7 cellular contexts compared by ENCODE assay signal in the genomic region with DNA sequence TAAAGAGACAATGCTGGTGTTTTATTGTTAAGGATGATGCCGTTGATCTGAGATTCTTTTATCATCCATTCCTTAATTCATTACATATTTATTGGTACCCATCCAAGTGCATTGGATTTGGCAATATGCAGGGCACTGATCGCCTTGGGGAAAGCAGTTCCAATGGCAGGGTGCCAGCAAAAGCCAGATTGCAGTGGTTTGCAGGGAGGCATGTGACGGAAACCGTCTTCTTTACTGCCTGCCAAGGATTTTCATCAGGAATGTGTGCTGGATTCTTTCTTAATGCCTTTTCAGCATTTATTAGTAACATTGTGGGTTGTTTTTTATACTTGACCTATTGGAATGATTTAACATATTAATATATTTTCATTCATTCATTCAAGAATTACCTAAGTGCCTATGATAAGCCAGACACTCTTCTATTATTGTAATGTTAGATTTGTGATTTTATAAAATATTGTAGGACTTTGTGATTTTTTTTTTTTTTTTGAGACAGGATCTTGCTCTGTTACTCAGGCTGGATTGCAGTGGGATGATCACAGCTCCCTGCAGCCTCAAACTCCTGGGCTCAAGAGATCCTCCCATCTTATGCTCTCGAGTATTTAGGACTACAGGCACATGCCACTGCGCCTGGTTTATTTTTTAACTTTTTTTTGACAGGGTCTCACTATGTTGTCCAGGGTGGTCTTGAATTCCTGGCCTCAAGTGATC.
DNase-seq lines count a peak whose midpoint lies in the region; ATAC-seq, FAIRE-seq and TF ChIP-seq lines count a peak whose summit lies in the region.

No MANE protein-coding gene starts in this region.

- no peak overlapping the region for H2AFZ ChIP-seq in hepatocyte

- no peak for ATAC-seq in GM18511 (IDR thresholded peaks at IDR 0.05; ENCODE audit: unreplicated experiment)

- 55% methylated on average over 6 of the region's 6 CpGs for WGBS in hepatocyte (ENCODE audit: low lambda C conversion rate, missing lambda C conversion rate)
- 19 to 23% methylated on average over 6 of the region's 6 CpGs for WGBS in tibial nerve, 2 donors

- DNase-seq in LHCN-M2 (ENCODE audit: low read depth) (peak; percentile 94), amniotic epithelial cell (ENCODE audit: low read depth) (peak; percentile 93), hepatocyte (ENCODE audit: low spot score) (peak; percentile 77), tibial nerve (ENCODE audit: low spot score in 2 of 2) (peak; percentile 76 to 84), GM12891 (ENCODE audit: insufficient read length, low spot score) (no peak), GM10266 (ENCODE audit: extremely low spot score) (no peak)

- H3K27ac ChIP-seq in hepatocyte (peak overlapping the region; percentile 13), tibial nerve (peak overlapping the region in 2 of 4 donors; percentile 4 to 11)

- no peak overlapping the region for H3K4me2 ChIP-seq in hepatocyte

- no peaks in the 10 kb centered on the region for H3K9me3 ChIP-seq in hepatocyte (ENCODE audit: low read depth)
- H3K9me3 ChIP-seq in tibial nerve = no peaks in the 10 kb centered on the region

- H3K4me1 ChIP-seq in hepatocyte (ENCODE audit: insufficient read depth) = peaks cover 5% of the 10 kb centered on the region
- peaks cover 0 to 20% (median 7%) of the 10 kb centered on the region in 4 donors for H3K4me1 ChIP-seq in tibial nerve

- H3K79me2 ChIP-seq in hepatocyte = no peaks in the 10 kb centered on the region

- H3K36me3 ChIP-seq in hepatocyte (replicated peaks; ENCODE audit: insufficient read depth, low read depth) = no peaks in the 10 kb centered on the region
- H3K36me3 ChIP-seq in tibial nerve = no peaks in the 10 kb centered on the region

- H3K4me3 ChIP-seq in hepatocyte (no peak overlapping the region), tibial nerve (no peak overlapping the region)

- no peak for TF ChIP-seq CTCF in hepatocyte (IDR thresholded peaks at IDR 0.05; ENCODE audit: poor library complexity)
- no peak for TF ChIP-seq CTCF in tibial nerve (IDR thresholded peaks at IDR 0.05)
- no peak for TF ChIP-seq CTCF in GM10266 (IDR thresholded peaks at IDR 0.05; ENCODE audit: control insufficient read depth, insufficient read depth, low read depth, missing control alignments)

- TF ChIP-seq POLR2A in tibial nerve (IDR thresholded peaks at IDR 0.05) (no peak), GM12891 (IDR thresholded peaks at IDR 0.05; ENCODE audit: low read depth, low read length) (no peak)

- H3K27me3 ChIP-seq in hepatocyte = no peaks in the 10 kb centered on the region
- H3K27me3 ChIP-seq in tibial nerve = no peaks in the 10 kb centered on the region

- no peaks in the 10 kb centered on the region for H3K9me2 ChIP-seq in hepatocyte (replicated peaks; ENCODE audit: insufficient read depth)

- FAIRE-seq in GM12891 (lab: Jason Lieb, UNC) = no peak

- TF ChIP-seq EP300 in tibial nerve (IDR thresholded peaks at IDR 0.05) = peak in 1 of 2 donors; percentile 81

- no peaks in the 10 kb centered on the region for H4K20me1 ChIP-seq in hepatocyte (ENCODE audit: insufficient read depth, poor library complexity, severe bottlenecking)

TF ChIP-seq in GM12891, 5 proteins besides CTCF, POLR2A, EP300 and RAD21:
- no peak for TF ChIP-seq POLR2AphosphoS5 (IDR thresholded peaks at IDR 0.05; ENCODE audit: low read depth, low read length)
- TF ChIP-seq POU2F2 (IDR thresholded peaks at IDR 0.05; ENCODE audit: low read depth, low read length) = no peak
- no peak for TF ChIP-seq TAF1 (IDR thresholded peaks at IDR 0.05; ENCODE audit: low read depth, low read length)
- no peak for TF ChIP-seq SPI1 (IDR thresholded peaks at IDR 0.05; ENCODE audit: low read depth, low read length)
TF ChIP-seq in GM12891: peak in this region for 0.

Comparison
In these comparisons a context has a peak if more than half of its experiments do, and no peak if none do; other contexts are left out.
1. DNase-seq: peak in LHCN-M2 (single experiment), amniotic epithelial cell (single experiment), hepatocyte (single experiment) and tibial nerve (2 of 2); none in GM12891 (single experiment) and GM10266 (single experiment).